In the genomic region with DNA sequence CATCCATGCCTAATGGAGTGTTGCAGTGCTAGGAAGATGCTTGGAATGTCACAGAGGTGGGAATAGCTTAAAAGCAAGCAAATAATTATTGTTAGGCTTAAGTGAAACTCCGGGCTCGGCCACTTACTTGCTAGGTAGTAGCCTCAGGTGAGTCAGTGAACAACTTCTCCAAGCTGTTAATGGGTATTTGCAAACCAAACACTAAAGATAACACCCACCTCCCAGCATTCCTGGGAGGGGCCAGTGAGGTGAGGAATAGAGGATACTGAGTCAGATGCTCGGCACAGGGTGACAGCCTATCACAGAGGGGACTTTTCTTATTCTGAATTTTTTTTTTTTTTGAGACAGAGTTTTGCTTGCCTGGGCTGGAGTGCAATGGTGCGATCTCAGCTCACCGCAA, we compare ENCODE assay signal across 1 cellular context.
TF ChIP-seq lines count a peak whose summit lies in the region.

No MANE protein-coding gene starts in this region.

TF ChIP-seq in GM23338, 12 proteins besides CTCF, POLR2A, EP300 and RAD21 (continued from another document):
- TF ChIP-seq, protein P1, sequence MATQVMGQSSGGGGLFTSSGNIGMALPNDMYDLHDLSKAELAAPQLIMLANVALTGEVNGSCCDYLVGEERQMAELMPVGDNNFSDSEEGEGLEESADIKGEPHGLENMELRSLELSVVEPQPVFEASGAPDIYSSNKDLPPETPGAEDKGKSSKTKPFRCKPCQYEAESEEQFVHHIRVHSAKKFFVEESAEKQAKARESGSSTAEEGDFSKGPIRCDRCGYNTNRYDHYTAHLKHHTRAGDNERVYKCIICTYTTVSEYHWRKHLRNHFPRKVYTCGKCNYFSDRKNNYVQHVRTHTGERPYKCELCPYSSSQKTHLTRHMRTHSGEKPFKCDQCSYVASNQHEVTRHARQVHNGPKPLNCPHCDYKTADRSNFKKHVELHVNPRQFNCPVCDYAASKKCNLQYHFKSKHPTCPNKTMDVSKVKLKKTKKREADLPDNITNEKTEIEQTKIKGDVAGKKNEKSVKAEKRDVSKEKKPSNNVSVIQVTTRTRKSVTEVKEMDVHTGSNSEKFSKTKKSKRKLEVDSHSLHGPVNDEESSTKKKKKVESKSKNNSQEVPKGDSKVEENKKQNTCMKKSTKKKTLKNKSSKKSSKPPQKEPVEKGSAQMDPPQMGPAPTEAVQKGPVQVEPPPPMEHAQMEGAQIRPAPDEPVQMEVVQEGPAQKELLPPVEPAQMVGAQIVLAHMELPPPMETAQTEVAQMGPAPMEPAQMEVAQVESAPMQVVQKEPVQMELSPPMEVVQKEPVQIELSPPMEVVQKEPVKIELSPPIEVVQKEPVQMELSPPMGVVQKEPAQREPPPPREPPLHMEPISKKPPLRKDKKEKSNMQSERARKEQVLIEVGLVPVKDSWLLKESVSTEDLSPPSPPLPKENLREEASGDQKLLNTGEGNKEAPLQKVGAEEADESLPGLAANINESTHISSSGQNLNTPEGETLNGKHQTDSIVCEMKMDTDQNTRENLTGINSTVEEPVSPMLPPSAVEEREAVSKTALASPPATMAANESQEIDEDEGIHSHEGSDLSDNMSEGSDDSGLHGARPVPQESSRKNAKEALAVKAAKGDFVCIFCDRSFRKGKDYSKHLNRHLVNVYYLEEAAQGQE (IDR thresholded peaks at IDR 0.05; ENCODE audit: unreplicated experiment): no peak
- TF ChIP-seq ZNF114 (CRISPR knock-in tag; IDR thresholded peaks at IDR 0.05) (no peak), EZH2phosphoT487 (IDR thresholded peaks at IDR 0.05; ENCODE audit: unreplicated experiment) (no peak), NANOG (IDR thresholded peaks at IDR 0.05; ENCODE audit: borderline replicate concordance) (no peak), POLR2AphosphoS5 (IDR thresholded peaks at IDR 0.05; ENCODE audit: low read depth) (no peak)
